1 cellular context compared by ENCODE assay signal in the genomic region with DNA sequence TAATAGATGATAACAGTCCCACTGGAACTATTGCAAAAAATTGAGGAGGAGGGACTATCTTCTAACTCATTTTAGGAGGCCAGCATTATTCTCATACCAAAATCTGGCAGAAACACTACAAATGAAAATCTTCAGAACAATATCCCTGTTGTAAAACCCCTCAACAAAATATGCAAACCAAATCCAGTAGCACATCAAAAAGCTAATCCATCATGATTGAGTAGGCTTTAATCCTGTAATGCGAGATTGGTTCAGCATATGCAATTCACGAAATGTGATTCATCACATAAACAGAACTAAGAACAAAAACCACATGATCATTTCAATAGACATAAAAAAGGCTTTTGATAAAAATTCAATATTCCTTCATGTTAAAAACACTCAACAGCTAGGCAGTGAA.
TF ChIP-seq lines count a peak whose summit lies in the region.

No MANE protein-coding gene starts in this region.

TF ChIP-seq in IMR-90, 13 proteins besides CTCF, POLR2A, EP300 and RAD21:
- TF ChIP-seq SMC3 (IDR thresholded peaks at IDR 0.05; ENCODE audit: low read depth, low read length) = no peak
- no peak for TF ChIP-seq BHLHE40 (IDR thresholded peaks at IDR 0.05; ENCODE audit: low read depth, low read length)
- TF ChIP-seq ELK1 (IDR thresholded peaks at IDR 0.05; ENCODE audit: borderline replicate concordance, low read depth, low read length) = no peak
- no peak for TF ChIP-seq CHD1 (IDR thresholded peaks at IDR 0.05; ENCODE audit: low read depth, low read length)
- no peak for TF ChIP-seq RCOR1 (IDR thresholded peaks at IDR 0.05; ENCODE audit: insufficient replicate concordance, low read length)
- 0 out of 2 replicates have a peak, but pooled peaks have one; percentile 10 for TF ChIP-seq FOS (IDR thresholded peaks at IDR 0.05; ENCODE audit: low read depth, low read length)
- TF ChIP-seq CEBPB (IDR thresholded peaks at IDR 0.05; ENCODE audit: low read depth, low read length) = peak; percentile 44; the same call in 1 of the 2 replicates
